In the genomic region with DNA sequence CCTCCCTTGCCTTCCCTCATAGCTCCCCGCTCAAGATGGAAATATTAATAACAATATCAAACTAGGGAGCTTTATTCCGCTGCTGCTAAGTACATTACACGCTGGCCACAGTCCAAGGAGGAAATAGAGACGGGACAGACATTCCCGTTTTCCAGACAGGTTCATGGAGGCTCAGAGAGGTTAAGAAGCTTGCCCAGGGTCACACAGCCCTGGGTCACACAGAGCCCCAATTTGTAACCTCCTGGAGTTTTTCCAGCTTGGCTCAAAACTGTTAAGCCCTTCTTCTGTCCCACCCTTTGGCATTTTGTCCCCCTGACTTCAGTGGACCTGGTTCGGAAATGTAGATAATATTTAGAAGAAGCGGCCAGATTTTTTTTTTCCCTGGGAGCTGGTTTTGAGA, we compare ENCODE assay signal across 8 cellular contexts. TPM values are rescaled to one million over a fixed set of nuclear protein-coding genes. Genes with fewer than 3 reads are reported as not detected.
DNase-seq lines count a peak whose midpoint lies in the region; ATAC-seq and TF ChIP-seq lines count a peak whose summit lies in the region.

No MANE protein-coding gene starts in this region.

- H3K56ac ChIP-seq in mesendoderm (ENCODE audit: low read length): peak overlapping the region; percentile 94

- peak overlapping the region; percentile 51 for H2AK5ac ChIP-seq in mesendoderm (ENCODE audit: low read length)

- no peak for ATAC-seq in upper lobe of left lung (ENCODE audit: low FRiP score in 2 of 2)
- no peak for ATAC-seq in HG02970 (IDR thresholded peaks at IDR 0.05; ENCODE audit: low FRiP score, unreplicated experiment)

- H3K79me2 ChIP-seq in mesendoderm (ENCODE audit: control insufficient read depth, insufficient read depth, low read length): peaks cover 63% of the 10 kb centered on the region

- no peaks in the 10 kb centered on the region for H3K9me3 ChIP-seq in cardiac muscle cell (ENCODE audit: low read depth)
- no peaks in the 10 kb centered on the region for H3K9me3 ChIP-seq in upper lobe of left lung

- H3K79me1 ChIP-seq in mesendoderm (ENCODE audit: low read length): peaks cover 15% of the 10 kb centered on the region

- H3K9me3 Mint-ChIP-seq in MCF 10A (ENCODE audit: unreplicated experiment): no peaks in the 10 kb centered on the region

- H3K18ac ChIP-seq in mesendoderm (ENCODE audit: low read length): no peak overlapping the region

- intact Hi-C loops in cardiac septum (cut with DNase I) (loop anchor here (5.0 kb wide), 1 partner anchor 86 kb away; no protein-coding TSS in a partner anchor), MCF 10A (cut with micrococcal nuclease) (loop anchor here (1.0 kb wide), 1 partner anchor 52 kb away; no protein-coding TSS in a partner anchor), posterior cingulate gyrus (cut with DNase I) (loop anchor here (5.0 kb wide), 1 partner anchor 86 kb away; no protein-coding TSS in a partner anchor)

- H3K27me3 ChIP-seq in cardiac muscle cell (no peaks in the 10 kb centered on the region), mesendoderm (ENCODE audit: insufficient read depth, low read length, poor library complexity) (no peaks in the 10 kb centered on the region), upper lobe of left lung (no peaks in the 10 kb centered on the region)

- peaks cover 18% of the 10 kb centered on the region for H3K36me3 Mint-ChIP-seq in MCF 10A (ENCODE audit: insufficient read depth, unreplicated experiment)

- no peak for TF ChIP-seq EP300 in upper lobe of left lung (IDR thresholded peaks at IDR 0.05)

- CTCF ChIA-PET in MCF 10A (lab: Yijun Ruan, JAX): interaction anchor here (0.6 to 2.3 kb wide), 11 partner anchors 53 to 180 kb away, joined by 3 to 18 read pairs (median 5); partner anchors contain the start of gene KPTN

- no peak overlapping the region for H2BK15ac ChIP-seq in mesendoderm (replicated peaks; ENCODE audit: low read depth)

- DNase-seq in cardiac muscle cell (ENCODE audit: low read depth in 1 of 2, low spot score in 1 of 2) (no peak), cardiac septum (ENCODE audit: low spot score) (no peak), MCF 10A (ENCODE audit: unreplicated experiment) (no peak), mesendoderm (no peak), upper lobe of left lung (no peak), iPS-NIHi7 (ENCODE audit: extremely low spot score) (no peak), posterior cingulate gyrus (no peak)

- no peak overlapping the region for H4K5ac ChIP-seq in mesendoderm (ENCODE audit: low read length)

- TF ChIP-seq CTCF in cardiac muscle cell (IDR thresholded peaks at IDR 0.05; ENCODE audit: low read depth, low read length) (no peak), MCF 10A (IDR thresholded peaks at IDR 0.05; ENCODE audit: unreplicated experiment) (no peak), upper lobe of left lung (IDR thresholded peaks at IDR 0.05) (no peak)

- POLR2A ChIA-PET in MCF 10A (lab: Yijun Ruan, JAX): interaction anchor here (0.7 to 5.0 kb wide), 14 partner anchors 10 to 1160 kb away, joined by 3 to 75 read pairs (median 5); partner anchors contain the start of gene NAPA

- peak overlapping the region; percentile 85 for H3K9ac ChIP-seq in mesendoderm (ENCODE audit: low read length)

- H3K27ac Mint-ChIP-seq in MCF 10A (ENCODE audit: low read depth, unreplicated experiment): no peak overlapping the region

- peak overlapping the region; percentile 84 for H3K4me3 Mint-ChIP-seq in MCF 10A (ENCODE audit: unreplicated experiment)

- no peak overlapping the region for H2BK120ac ChIP-seq in mesendoderm (ENCODE audit: low read depth, low read length)

- peak overlapping the region; percentile 8 for H3K4me2 ChIP-seq in mesendoderm (ENCODE audit: low read length)

- no peak overlapping the region for H3K4ac ChIP-seq in mesendoderm (ENCODE audit: low read depth, low read length)

- H3K36me3 ChIP-seq in cardiac muscle cell (no peaks in the 10 kb centered on the region), mesendoderm (ENCODE audit: control insufficient read depth, insufficient read depth, low read length) (no peaks in the 10 kb centered on the region), upper lobe of left lung (peaks cover 0 to 4% (median 0%) of the 10 kb centered on the region in 4 donors)

- H3K4me3 ChIP-seq in cardiac muscle cell: peak overlapping the region; percentile 91
- no peak overlapping the region for H3K4me3 ChIP-seq in mesendoderm (ENCODE audit: low read length)
- H3K4me3 ChIP-seq in upper lobe of left lung: peak overlapping the region in 3 of 4 donors; percentile 67 to 98 (median 96)

- BruUV-seq in MCF 10A (replicated peaks; lab: Mats Ljungman, UMichigan): TSS peak; percentile 17

- H3K4me1 ChIP-seq in cardiac muscle cell (ENCODE audit: low read depth) (peaks cover 4% of the 10 kb centered on the region), mesendoderm (ENCODE audit: control insufficient read depth, low read depth, low read length) (peaks cover 10% of the 10 kb centered on the region), upper lobe of left lung (peaks cover 31 to 54% (median 42%) of the 10 kb centered on the region in 4 donors)

- WGBS in mesendoderm (ENCODE audit: extremely low coverage, insufficient coverage, low lambda C conversion rate): no CpG with 5 or more reads among the region's 7 CpGs
- WGBS in upper lobe of left lung, 2 donors: 49 to 56% methylated on average over 7 of the region's 7 CpGs

- peaks cover 22% of the 10 kb centered on the region for H3K4me1 Mint-ChIP-seq in MCF 10A (ENCODE audit: insufficient read depth, unreplicated experiment)

- H3K27ac ChIP-seq in cardiac muscle cell (peak overlapping the region; percentile 97), mesendoderm (ENCODE audit: low read depth, low read length) (no peak overlapping the region), upper lobe of left lung (peak overlapping the region; percentile 94 to 100 (median 97))

- H3K27me3 Mint-ChIP-seq in MCF 10A (ENCODE audit: insufficient read depth, unreplicated experiment): no peaks in the 10 kb centered on the region

- no peak overlapping the region for H4K8ac ChIP-seq in mesendoderm (ENCODE audit: low read depth, low read length)

- TF ChIP-seq POLR2A in upper lobe of left lung (IDR thresholded peaks at IDR 0.05): no peak

- H3K23ac ChIP-seq in mesendoderm (ENCODE audit: low read length): no peak overlapping the region

- no peak overlapping the region for H2BK5ac ChIP-seq in mesendoderm (ENCODE audit: low read length)

RNA-seq across cellular contexts. Expression of gene BICRA, which starts 2.0 kb away (rescaled TPM):
- total RNA-seq in cardiac muscle cell (7.8 and 13.5 TPM in 2 replicates), cardiac septum (9.3 TPM), MCF 10A (2022) (13.1 and 16.8 TPM in 2 replicates), upper lobe of left lung (10 to 100 TPM in 4 of 6 donors, 1 to 10 TPM in 2; 5.0 to 66.1 (median 15.2) TPM)
- 3.0 and 5.0 TPM in 2 replicates for polyA plus RNA-seq in cardiac muscle cell
- polyA plus RNA-seq in mesendoderm (2013, experiment 1 of 2): 13.5 TPM
- polyA plus RNA-seq in mesendoderm (2013, experiment 2 of 2): 13.0 TPM

RNA-seq across cellular contexts. Expression of gene ZNF541, which starts 38.0 kb away (rescaled TPM):
- total RNA-seq in cardiac muscle cell (0.49 TPM in 1 of 2 replicates, not detected in the other), cardiac septum (1.2 TPM), MCF 10A (2022) (not detected in 2 replicates), upper lobe of left lung (1 to 10 TPM in 1 of 6 donors, under 1 TPM in 5; 0.20 to 2.1 (median 0.42) TPM)
- polyA plus RNA-seq in cardiac muscle cell: not detected in 2 replicates
- polyA plus RNA-seq in mesendoderm (2013, experiment 1 of 2): 0.03 TPM
- polyA plus RNA-seq in mesendoderm (2013, experiment 2 of 2): 0.03 TPM
